Comparison of ENCODE assay signal across 1 cellular context in the genomic region with DNA sequence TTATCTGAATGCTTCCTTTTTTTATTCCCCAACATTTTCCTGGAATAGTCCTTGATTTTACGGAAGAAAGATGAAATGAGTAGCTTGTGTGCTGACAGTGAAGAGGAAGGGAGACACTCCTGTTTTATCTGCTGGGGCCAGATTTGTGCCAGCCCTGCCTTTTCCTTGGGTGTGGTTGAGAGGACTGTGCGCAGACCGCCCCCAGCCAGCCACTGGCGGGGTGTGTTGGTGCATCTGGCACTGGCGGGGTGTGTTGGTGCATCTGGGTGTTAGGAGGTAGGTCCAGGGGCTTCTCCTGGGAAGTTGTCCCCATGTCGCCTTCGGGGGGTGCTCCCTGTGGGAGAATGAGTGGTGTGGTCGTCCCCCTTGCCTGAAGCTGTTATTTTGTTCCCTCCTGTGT.
TF ChIP-seq lines count a peak whose summit lies in the region.

No MANE protein-coding gene starts in this region.

TF ChIP-seq in WTC11, 78 proteins besides CTCF, POLR2A, EP300 and RAD21 (continued from another document):
- TF ChIP-seq ZNF532 (CRISPR knock-in tag; IDR thresholded peaks at IDR 0.05; ENCODE audit: borderline replicate concordance) (no peak), GRHL2 (CRISPR knock-in tag; IDR thresholded peaks at IDR 0.05; ENCODE audit: insufficient replicate concordance, severe bottlenecking) (no peak), ZBTB21 (CRISPR knock-in tag; IDR thresholded peaks at IDR 0.05; ENCODE audit: borderline replicate concordance) (no peak), SOX15 (CRISPR knock-in tag; IDR thresholded peaks at IDR 0.05) (no peak), NFE2L1 (CRISPR knock-in tag; IDR thresholded peaks at IDR 0.05) (no peak), MXD4 (CRISPR knock-in tag; IDR thresholded peaks at IDR 0.05; ENCODE audit: borderline replicate concordance) (no peak), NFATC4 (CRISPR knock-in tag; IDR thresholded peaks at IDR 0.05) (no peak), GTF2I (CRISPR knock-in tag; conservative IDR thresholded peaks at IDR 0.05) (no peak), PREB (CRISPR knock-in tag; IDR thresholded peaks at IDR 0.05; ENCODE audit: borderline replicate concordance) (no peak), TEAD1 (CRISPR knock-in tag; IDR thresholded peaks at IDR 0.05) (no peak)
- TF ChIP-seq, protein P1, sequence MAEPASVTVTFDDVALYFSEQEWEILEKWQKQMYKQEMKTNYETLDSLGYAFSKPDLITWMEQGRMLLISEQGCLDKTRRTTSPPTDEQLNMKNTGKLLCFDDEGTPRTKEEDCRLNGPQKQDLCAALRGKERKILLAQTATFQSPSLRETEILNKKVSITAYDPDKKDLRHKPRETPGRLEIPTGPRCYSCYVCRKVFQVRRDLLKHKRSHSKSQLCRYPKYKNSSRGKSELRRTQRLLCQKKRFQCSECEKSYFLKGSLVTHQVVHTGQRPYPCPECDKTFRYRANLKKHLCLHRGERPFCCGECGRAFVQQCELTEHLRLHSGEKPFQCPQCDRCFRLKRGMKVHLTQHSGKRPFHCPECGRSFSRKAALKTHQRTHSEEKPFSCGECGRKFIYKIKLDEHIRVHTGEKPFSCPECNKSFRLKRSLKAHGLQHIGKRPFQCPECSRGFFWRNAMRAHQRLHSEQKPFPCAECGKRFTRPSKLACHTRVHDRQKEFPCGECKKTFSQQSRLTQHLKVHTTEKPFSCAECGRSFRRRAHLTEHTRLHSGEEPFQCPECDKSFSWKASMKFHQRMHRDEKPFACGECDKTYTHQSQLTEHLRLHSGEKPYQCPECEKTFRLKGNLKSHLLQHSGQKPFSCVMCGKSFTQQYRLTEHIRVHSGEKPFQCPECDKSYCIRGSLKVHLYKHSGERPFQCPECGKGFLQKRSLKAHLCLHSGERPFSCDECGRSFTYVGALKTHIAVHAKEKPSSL (CRISPR knock-in tag; conservative IDR thresholded peaks at IDR 0.05), result no peak
- TF ChIP-seq, protein P2, sequence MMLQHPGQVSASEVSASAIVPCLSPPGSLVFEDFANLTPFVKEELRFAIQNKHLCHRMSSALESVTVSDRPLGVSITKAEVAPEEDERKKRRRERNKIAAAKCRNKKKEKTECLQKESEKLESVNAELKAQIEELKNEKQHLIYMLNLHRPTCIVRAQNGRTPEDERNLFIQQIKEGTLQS (CRISPR knock-in tag; conservative IDR thresholded peaks at IDR 0.05), result no peak
- TF ChIP-seq, protein P3, sequence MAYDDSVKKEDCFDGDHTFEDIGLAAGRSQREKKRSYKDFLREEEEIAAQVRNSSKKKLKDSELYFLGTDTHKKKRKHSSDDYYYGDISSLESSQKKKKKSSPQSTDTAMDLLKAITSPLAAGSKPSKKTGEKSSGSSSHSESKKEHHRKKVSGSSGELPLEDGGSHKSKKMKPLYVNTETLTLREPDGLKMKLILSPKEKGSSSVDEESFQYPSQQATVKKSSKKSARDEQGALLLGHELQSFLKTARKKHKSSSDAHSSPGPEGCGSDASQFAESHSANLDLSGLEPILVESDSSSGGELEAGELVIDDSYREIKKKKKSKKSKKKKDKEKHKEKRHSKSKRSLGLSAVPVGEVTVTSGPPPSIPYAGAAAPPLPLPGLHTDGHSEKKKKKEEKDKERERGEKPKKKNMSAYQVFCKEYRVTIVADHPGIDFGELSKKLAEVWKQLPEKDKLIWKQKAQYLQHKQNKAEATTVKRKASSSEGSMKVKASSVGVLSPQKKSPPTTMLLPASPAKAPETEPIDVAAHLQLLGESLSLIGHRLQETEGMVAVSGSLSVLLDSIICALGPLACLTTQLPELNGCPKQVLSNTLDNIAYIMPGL (CRISPR knock-in tag; IDR thresholded peaks at IDR 0.05), result no peak
- TF ChIP-seq, protein P4, sequence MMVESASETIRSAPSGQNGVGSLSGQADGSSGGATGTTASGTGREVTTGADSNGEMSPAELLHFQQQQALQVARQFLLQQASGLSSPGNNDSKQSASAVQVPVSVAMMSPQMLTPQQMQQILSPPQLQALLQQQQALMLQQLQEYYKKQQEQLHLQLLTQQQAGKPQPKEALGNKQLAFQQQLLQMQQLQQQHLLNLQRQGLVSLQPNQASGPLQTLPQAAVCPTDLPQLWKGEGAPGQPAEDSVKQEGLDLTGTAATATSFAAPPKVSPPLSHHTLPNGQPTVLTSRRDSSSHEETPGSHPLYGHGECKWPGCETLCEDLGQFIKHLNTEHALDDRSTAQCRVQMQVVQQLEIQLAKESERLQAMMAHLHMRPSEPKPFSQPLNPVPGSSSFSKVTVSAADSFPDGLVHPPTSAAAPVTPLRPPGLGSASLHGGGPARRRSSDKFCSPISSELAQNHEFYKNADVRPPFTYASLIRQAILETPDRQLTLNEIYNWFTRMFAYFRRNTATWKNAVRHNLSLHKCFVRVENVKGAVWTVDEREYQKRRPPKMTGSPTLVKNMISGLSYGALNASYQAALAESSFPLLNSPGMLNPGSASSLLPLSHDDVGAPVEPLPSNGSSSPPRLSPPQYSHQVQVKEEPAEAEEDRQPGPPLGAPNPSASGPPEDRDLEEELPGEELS (CRISPR knock-in tag; IDR thresholded peaks at IDR 0.05), result no peak
- TF ChIP-seq, protein P5, sequence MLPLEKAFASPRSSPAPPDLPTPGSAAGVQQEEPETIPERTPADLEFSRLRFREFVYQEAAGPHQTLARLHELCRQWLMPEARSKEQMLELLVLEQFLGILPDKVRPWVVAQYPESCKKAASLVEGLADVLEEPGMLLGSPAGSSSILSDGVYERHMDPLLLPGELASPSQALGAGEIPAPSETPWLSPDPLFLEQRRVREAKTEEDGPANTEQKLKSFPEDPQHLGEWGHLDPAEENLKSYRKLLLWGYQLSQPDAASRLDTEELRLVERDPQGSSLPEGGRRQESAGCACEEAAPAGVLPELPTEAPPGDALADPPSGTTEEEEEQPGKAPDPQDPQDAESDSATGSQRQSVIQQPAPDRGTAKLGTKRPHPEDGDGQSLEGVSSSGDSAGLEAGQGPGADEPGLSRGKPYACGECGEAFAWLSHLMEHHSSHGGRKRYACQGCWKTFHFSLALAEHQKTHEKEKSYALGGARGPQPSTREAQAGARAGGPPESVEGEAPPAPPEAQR (CRISPR knock-in tag; IDR thresholded peaks at IDR 0.05), result no peak
